2 cellular contexts compared by ENCODE assay signal in genomic region chr5:142202282-142202681, GRCh38.
TF ChIP-seq lines count a peak whose summit lies in the region.

No MANE protein-coding gene starts in this region.

TF ChIP-seq in SK-N-SH, 30 proteins besides CTCF, POLR2A, EP300 and RAD21 (continued from another document):
- TF ChIP-seq USF2 (IDR thresholded peaks at IDR 0.05; ENCODE audit: borderline replicate concordance, low read depth, low read length) (no peak), TCF12 (IDR thresholded peaks at IDR 0.05) (peak; percentile 39; the same call in 1 of the 2 replicates), NFIC (IDR thresholded peaks at IDR 0.05; ENCODE audit: borderline replicate concordance) (peak; percentile 23; the same call in 1 of the 2 replicates), EZH2phosphoT487 (IDR thresholded peaks at IDR 0.05; ENCODE audit: borderline replicate concordance, low read depth) (no peak), RXRA (IDR thresholded peaks at IDR 0.05; ENCODE audit: borderline replicate concordance, low read depth) (no peak), RCOR1 (IDR thresholded peaks at IDR 0.05; ENCODE audit: low read length) (no peak), YY1 (IDR thresholded peaks at IDR 0.05; ENCODE audit: low read depth) (no peak), FOSL2 (IDR thresholded peaks at IDR 0.05; ENCODE audit: borderline replicate concordance, low read depth) (peak; percentile 50; the same call in 1 of the 2 replicates), JUND (IDR thresholded peaks at IDR 0.05) (peak; percentile 54)
- TF ChIP-seq, protein P1, sequence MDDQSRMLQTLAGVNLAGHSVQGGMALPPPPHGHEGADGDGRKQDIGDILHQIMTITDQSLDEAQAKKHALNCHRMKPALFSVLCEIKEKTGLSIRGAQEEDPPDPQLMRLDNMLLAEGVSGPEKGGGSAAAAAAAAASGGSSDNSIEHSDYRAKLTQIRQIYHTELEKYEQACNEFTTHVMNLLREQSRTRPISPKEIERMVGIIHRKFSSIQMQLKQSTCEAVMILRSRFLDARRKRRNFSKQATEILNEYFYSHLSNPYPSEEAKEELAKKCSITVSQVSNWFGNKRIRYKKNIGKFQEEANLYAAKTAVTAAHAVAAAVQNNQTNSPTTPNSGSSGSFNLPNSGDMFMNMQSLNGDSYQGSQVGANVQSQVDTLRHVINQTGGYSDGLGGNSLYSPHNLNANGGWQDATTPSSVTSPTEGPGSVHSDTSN (IDR thresholded peaks at IDR 0.05), result peak; percentile 66

TF ChIP-seq in GM23338, 12 proteins besides CTCF, POLR2A, EP300 and RAD21 (continued from another document):
- no peak for TF ChIP-seq ZNF462 (CRISPR knock-in tag; IDR thresholded peaks at IDR 0.05)
- TF ChIP-seq REST (IDR thresholded peaks at IDR 0.05; ENCODE audit: unreplicated experiment), result no peak
- no peak for TF ChIP-seq POLR2AphosphoS5 (IDR thresholded peaks at IDR 0.05; ENCODE audit: low read depth)
- TF ChIP-seq EZH2 (IDR thresholded peaks at IDR 0.05; ENCODE audit: low read depth, unreplicated experiment), result no peak
- no peak for TF ChIP-seq ZNF331 (CRISPR knock-in tag; IDR thresholded peaks at IDR 0.05; ENCODE audit: low read depth)
- TF ChIP-seq EZH2phosphoT487 (IDR thresholded peaks at IDR 0.05; ENCODE audit: unreplicated experiment), result no peak
